Comparison of ENCODE assay signal across 29 cellular contexts in the genomic region with DNA sequence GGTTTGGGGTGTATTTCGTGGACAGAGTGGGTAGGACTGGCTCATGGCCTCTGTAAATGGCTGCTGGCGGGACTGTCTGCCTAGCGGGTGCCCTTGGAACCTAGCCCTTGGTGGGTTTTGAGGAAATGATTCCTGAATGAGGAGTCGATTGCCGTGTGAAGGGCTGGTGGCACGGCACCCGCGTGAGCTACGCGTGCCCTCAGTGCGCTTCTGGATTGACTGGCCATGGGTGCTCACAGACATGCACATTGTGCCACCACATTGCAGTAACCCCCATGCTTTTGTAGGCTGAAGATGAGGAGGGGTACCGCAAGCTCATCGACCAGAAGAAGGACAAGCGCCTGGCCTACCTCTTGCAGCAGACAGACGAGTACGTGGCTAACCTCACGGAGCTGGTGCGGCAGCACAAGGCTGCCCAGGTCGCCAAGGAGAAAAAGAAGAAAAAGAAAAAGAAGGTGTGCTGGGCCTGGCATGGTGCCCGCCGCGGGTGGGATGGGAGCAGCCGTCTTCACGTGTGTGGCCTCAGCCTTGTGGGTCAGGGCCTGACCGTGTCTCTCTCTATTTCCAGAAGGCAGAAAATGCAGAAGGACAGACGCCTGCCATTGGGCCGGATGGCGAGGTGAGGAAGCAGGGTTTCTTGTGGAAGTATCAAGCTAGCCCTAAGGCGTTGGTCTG.
"Had no signal": no experiment of that assay in that cellular context is flagged by ENCODE, and none has a peak within 500 bp of the region (broad histone marks: within the 10 kb centered on the region; RNA-seq: fewer than 3 reads in every experiment).

No MANE protein-coding gene starts in this region.

- H3K27ac Mint-ChIP-seq: activated B cell treated with CpG ODN at 0.5 μM for 24 hours; activated CD4-positive, alpha-beta T cell treated with anti-CD3 and anti-CD28 coated beads, Interleukin-2, amount 10 ng/mL, durations not matched to agents 24 days and 14 days; activated CD8-positive, alpha-beta memory T cell treated with anti-CD3 and anti-CD28 coated beads, Interleukin-2, amount 10 ng/mL, durations not matched to agents 7 days and 5 days; activated T-helper 1 cell treated with anti-CD3 and anti-CD28 coated beads, Interleukin-12 subunit alpha, Interleukin-12 subunit beta, Interleukin-2, Interleukin-4 antibody, amounts not matched to agents 30 ng/mL and 10 ng/mL and 1 ng/mL, durations not matched to agents 14 hours and 24 hours and 36 hours; T-helper 1 cell treated with Interleukin-12 subunit alpha and Interleukin-12 subunit beta and Interleukin-4 antibody, amounts not matched to agents 30 μg/mL and 1 μg/mL, for 36 hours had no signal

- DNase-seq: activated B cell treated with CpG ODN at 0.5 μM for 24 hours; activated CD4-positive, alpha-beta T cell treated with anti-CD3 and anti-CD28 coated beads for 1 hour; activated CD4-positive, alpha-beta T cell treated with anti-CD3 and anti-CD28 coated beads, Interleukin-2, amount 10 ng/mL, durations not matched to agents 24 days and 14 days; activated CD4-positive, alpha-beta T cell treated with anti-CD3 and anti-CD28 coated beads, Interleukin-2, amount 50 U/mL, for 48 hours; activated CD8-positive, alpha-beta memory T cell treated with anti-CD3 and anti-CD28 coated beads, Interleukin-2, amount 10 ng/mL, durations not matched to agents 7 days and 5 days; activated effector memory CD4-positive, alpha-beta T cell treated with Interleukin-2 at 50 U/mL for 16 hours; activated naive CD4-positive, alpha-beta T cell; activated T-cell treated with anti-CD3 and anti-CD28 coated beads, Interleukin-2, amount 50 U/mL, for 24 hours; body of pancreas; central memory CD4-positive, alpha-beta T cell; Kasumi-1; KBM-7; NCI-H1048; NCI-H1417; NCI-H1930; NCI-H2171; NCI-H226; NCI-H526; NCI-H774; Right ventricle myocardium superior; RPMI8226; SJCRH30; SK-N-SH; T1000 had no signal

- H3K9me3 ChIP-seq: ascending aorta, body of pancreas, SJCRH30, SK-N-SH had no signal

- ATAC-seq: activated CD8-positive, alpha-beta memory T cell treated with anti-CD3 and anti-CD28 coated beads, Interleukin-2, amount 10 ng/mL, durations not matched to agents 7 days and 5 days; body of pancreas; Panc1 had no signal

- H3K4me3 ChIP-seq: ascending aorta, body of pancreas, SJCRH30 had no signal

- H3K27me3 ChIP-seq: ascending aorta, body of pancreas, SJCRH30 had no signal

- H3K4me1 Mint-ChIP-seq: activated B cell treated with CpG ODN at 0.5 μM for 24 hours; activated CD4-positive, alpha-beta T cell treated with anti-CD3 and anti-CD28 coated beads, Interleukin-2, amount 10 ng/mL, durations not matched to agents 24 days and 14 days; activated naive CD4-positive, alpha-beta T cell treated with anti-CD3 and anti-CD28 coated beads, Interleukin-2, amount 50 U/mL, for 24 hours had no signal

- H3K27ac ChIP-seq: ascending aorta, body of pancreas, SJCRH30 had no signal

- H3K27me3 Mint-ChIP-seq: activated B cell treated with CpG ODN at 0.5 μM for 24 hours; activated CD4-positive, alpha-beta T cell treated with anti-CD3 and anti-CD28 coated beads, Interleukin-2, amount 10 ng/mL, durations not matched to agents 24 days and 14 days; activated CD8-positive, alpha-beta memory T cell treated with anti-CD3 and anti-CD28 coated beads, Interleukin-2, amount 10 ng/mL, durations not matched to agents 7 days and 5 days; activated naive CD4-positive, alpha-beta T cell treated with anti-CD3 and anti-CD28 coated beads, Interleukin-2, amount 50 U/mL, for 24 hours; activated T-cell treated with anti-CD3 and anti-CD28 coated beads, Interleukin-2, amount 50 U/mL, for 24 hours had no signal

- H3K4me3 Mint-ChIP-seq: activated B cell treated with CpG ODN at 0.5 μM for 24 hours; activated CD4-positive, alpha-beta T cell treated with anti-CD3 and anti-CD28 coated beads, Interleukin-2, amount 10 ng/mL, durations not matched to agents 24 days and 14 days; activated CD8-positive, alpha-beta memory T cell treated with anti-CD3 and anti-CD28 coated beads, Interleukin-2, amount 10 ng/mL, durations not matched to agents 7 days and 5 days; activated naive CD4-positive, alpha-beta T cell treated with anti-CD3 and anti-CD28 coated beads, Interleukin-2, amount 50 U/mL, for 24 hours; activated T-cell treated with anti-CD3 and anti-CD28 coated beads, Interleukin-2, amount 50 U/mL, for 24 hours; activated T-helper 1 cell treated with anti-CD3 and anti-CD28 coated beads, Interleukin-12 subunit alpha, Interleukin-12 subunit beta, Interleukin-2, Interleukin-4 antibody, amounts not matched to agents 30 ng/mL and 10 ng/mL and 1 ng/mL, durations not matched to agents 14 hours and 24 hours and 36 hours; T-helper 1 cell treated with Interleukin-12 subunit alpha and Interleukin-12 subunit beta and Interleukin-4 antibody, amounts not matched to agents 30 μg/mL and 1 μg/mL, for 36 hours had no signal

- H3K9me3 Mint-ChIP-seq: activated B cell treated with CpG ODN at 0.5 μM for 24 hours; activated CD4-positive, alpha-beta T cell treated with anti-CD3 and anti-CD28 coated beads, Interleukin-2, amount 10 ng/mL, durations not matched to agents 24 days and 14 days; activated naive CD4-positive, alpha-beta T cell treated with anti-CD3 and anti-CD28 coated beads, Interleukin-2, amount 50 U/mL, for 24 hours; activated T-cell treated with anti-CD3 and anti-CD28 coated beads, Interleukin-2, amount 50 U/mL, for 24 hours; activated T-helper 1 cell treated with anti-CD3 and anti-CD28 coated beads, Interleukin-12 subunit alpha, Interleukin-12 subunit beta, Interleukin-2, Interleukin-4 antibody, amounts not matched to agents 30 ng/mL and 10 ng/mL and 1 ng/mL, durations not matched to agents 14 hours and 24 hours and 36 hours; T-helper 1 cell treated with Interleukin-12 subunit alpha and Interleukin-12 subunit beta and Interleukin-4 antibody, amounts not matched to agents 30 μg/mL and 1 μg/mL, for 36 hours had no signal

- H3K4me1 ChIP-seq: ascending aorta, body of pancreas, SJCRH30 had no signal
